Comparison of ENCODE assay signal across 13 cellular contexts in genomic region chr15:46280753-46281521, GRCh38.
A peak's percentile ranks its signal among the peaks of the same experiment; 100 is the strongest.
DNase-seq lines count a peak whose midpoint lies in the region; ATAC-seq and TF ChIP-seq lines count a peak whose summit lies in the region.
"Had no signal": no experiment of that assay in that cellular context is flagged by ENCODE, and none has a peak within 500 bp of the region (broad histone marks: within the 10 kb centered on the region; RNA-seq: fewer than 3 reads in every experiment).

No MANE protein-coding gene starts in this region.

- H3F3A ChIP-seq in smooth muscle cell (ENCODE audit: low read depth), result no peaks in the 10 kb centered on the region

- WGBS in smooth muscle cell (ENCODE audit: low lambda C conversion rate), result 67% methylated on average over 4 of the region's 4 CpGs

- no peak overlapping the region for H2AFZ ChIP-seq in smooth muscle cell (ENCODE audit: low read depth)

- no peak for ATAC-seq in HG02588 (IDR thresholded peaks at IDR 0.05; ENCODE audit: unreplicated experiment)

- H3K27ac ChIP-seq in smooth muscle cell (ENCODE audit: low read depth), result no peak overlapping the region
- H3K27ac ChIP-seq: cardiac muscle cell, HL-60, tibial artery had no signal

- H4K20me1 ChIP-seq in smooth muscle cell (ENCODE audit: low read depth), result no peaks in the 10 kb centered on the region

- no peak overlapping the region for H3K9ac ChIP-seq in smooth muscle cell (ENCODE audit: low read depth)

- no peaks in the 10 kb centered on the region for H3K79me2 ChIP-seq in smooth muscle cell (ENCODE audit: low read depth)

- no peaks in the 10 kb centered on the region for H3K27me3 ChIP-seq in smooth muscle cell (ENCODE audit: low read depth)
- H3K27me3 ChIP-seq: cardiac muscle cell, tibial artery had no signal

- no peak overlapping the region for H3K4me3 ChIP-seq in smooth muscle cell
- H3K4me3 ChIP-seq: cardiac muscle cell, tibial artery had no signal

- H3K4me2 ChIP-seq in smooth muscle cell, result no peak overlapping the region

- DNase-seq in NCI-H510A treated with DMSO at 0.1 percent for 48 hours (lab: John Stamatoyannopoulos, UW), result peak; percentile 13
- DNase-seq in NCI-H510A (lab: John Stamatoyannopoulos, UW), result no peak
- peak; percentile 53 for DNase-seq in NCI-H2081 treated with DMSO at 0.1 percent for 48 hours (lab: John Stamatoyannopoulos, UW)
- DNase-seq in amniotic epithelial cell (ENCODE audit: low read depth), result peak; percentile 7
- DNase-seq in smooth muscle cell (lab: John Stamatoyannopoulos, UW; ENCODE audit: unreplicated experiment), result no peak
- no peak for DNase-seq in midbrain (lab: John Stamatoyannopoulos, UW)
- no peak for DNase-seq in GM03348 (ENCODE audit: low spot score)
- DNase-seq: naive B cell; stimulated activated CD4-positive, alpha-beta T cell treated with anti-CD3 and anti-CD28 coated beads, Interleukin-2, amount 100 ng/mL, for 48 hours; tibial artery had no signal

- H3K4me1 ChIP-seq in smooth muscle cell (ENCODE audit: low read depth), result no peaks in the 10 kb centered on the region
- H3K4me1 ChIP-seq: tibial artery had no signal

- no peaks in the 10 kb centered on the region for H3K9me3 ChIP-seq in smooth muscle cell (replicated peaks; ENCODE audit: low read depth)
- H3K9me3 ChIP-seq: tibial artery had no signal

- peak; percentile 36 for TF ChIP-seq CTCF in smooth muscle cell (IDR thresholded peaks at IDR 0.05; ENCODE audit: borderline replicate concordance, insufficient read depth, poor library complexity, severe bottlenecking)

- H3K36me3 ChIP-seq in smooth muscle cell (ENCODE audit: low read depth), result no peaks in the 10 kb centered on the region
- H3K36me3 ChIP-seq: cardiac muscle cell, tibial artery had no signal

Comparison
In these comparisons a context has a peak if more than half of its experiments do, and no peak if none do; other contexts are left out.
1. DNase-seq: peak in NCI-H510A treated with DMSO at 0.1 percent for 48 hours (single experiment), NCI-H2081 treated with DMSO at 0.1 percent for 48 hours (single experiment) and amniotic epithelial cell (single experiment); none in NCI-H510A (single experiment), smooth muscle cell (single experiment), midbrain (single experiment) and GM03348 (single experiment).